In genomic region chr7:99305473-99306260, GRCh38 we compare ENCODE assay signal across 18 cellular contexts. TPM values are rescaled to one million over a fixed set of nuclear protein-coding genes. Genes with fewer than 3 reads are reported as not detected.
"Had no signal": no experiment of that assay in that cellular context is flagged by ENCODE, and none has a peak within 500 bp of the region (broad histone marks: within the 10 kb centered on the region; RNA-seq: fewer than 3 reads in every experiment).

No MANE protein-coding gene starts in this region.

- H3K4me1 ChIP-seq: heart left ventricle, lower lobe of right lung, vagina had no signal

- H3K27me3 ChIP-seq: cardiac muscle cell, heart left ventricle, neutrophil, vagina had no signal

- H3K27ac ChIP-seq: cardiac muscle cell, epithelial cell of prostate, heart left ventricle, lower lobe of right lung, neutrophil, vagina had no signal

- H3K9me3 ChIP-seq: lower lobe of right lung, neutrophil, vagina had no signal

- FAIRE-seq: frontal cortex, islet of Langerhans, TTC549 had no signal

- ATAC-seq: left colon; lower lobe of right lung; stimulated activated memory B cell treated with anti-CD40 and anti-IgM and Interleukin-4, amounts not matched to agents 10 μg/mL and 1 μg/mL and 100 μg/mL, for 72 hours; WTC11 had no signal

- H3K36me3 ChIP-seq: cardiac muscle cell, heart left ventricle, lower lobe of right lung, neutrophil, vagina had no signal

- DNase-seq: activated CD4-positive, alpha-beta memory T cell treated with anti-CD3 and anti-CD28 coated beads, Interleukin-2, amount 10 ng/mL, durations not matched to agents 7 days and 5 days; activated CD4-positive, alpha-beta T cell treated with anti-CD3 and anti-CD28 coated beads for 4 hours; activated effector memory CD4-positive, alpha-beta T cell treated with anti-CD3 and anti-CD28 coated beads, Interleukin-2, amount 50 U/mL, for 16 hours; activated T-cell treated with anti-CD3 and anti-CD28 coated beads, Interleukin-2, amount 50 U/mL, for 24 hours; heart left ventricle; left colon; lower lobe of right lung; stimulated activated CD4-positive, alpha-beta T cell treated with anti-CD3 and anti-CD28 coated beads, Interleukin-2, amount 100 ng/mL, for 48 hours had no signal

- H3K4me3 ChIP-seq: cardiac muscle cell, heart left ventricle, lower lobe of right lung, vagina had no signal

RNA-seq across cellular contexts. Expression of gene MYH16, which starts 33.0 kb away (rescaled TPM):
- total RNA-seq: activated CD4-positive, alpha-beta memory T cell treated with anti-CD3 and anti-CD28 coated beads, Interleukin-2, amount 10 ng/mL, durations not matched to agents 7 days and 5 days; cardiac muscle cell; fibroblast of lung; frontal cortex; heart left ventricle; left colon; lower lobe of right lung; vagina; WTC11 had no signal
- polyA plus RNA-seq: fibroblast of lung, heart left ventricle had no signal
